In genomic region chr3:105763674-105764036, GRCh38 we compare ENCODE assay signal across 23 cellular contexts.
A peak's percentile ranks its signal among the peaks of the same experiment; 100 is the strongest.
DNase-seq lines count a peak whose midpoint lies in the region; ATAC-seq lines count a peak whose summit lies in the region.
"Had no signal": no experiment of that assay in that cellular context is flagged by ENCODE, and none has a peak within 500 bp of the region (broad histone marks: within the 10 kb centered on the region; RNA-seq: fewer than 3 reads in every experiment).

No MANE protein-coding gene starts in this region.

- CTCF ChIA-PET in activated naive CD4-positive, alpha-beta T cell treated with anti-CD3 and anti-CD28 coated beads for 36 hours (lab: Charles Lee): no interaction called here

- peaks cover 62% of the 10 kb centered on the region for H3K4me1 Mint-ChIP-seq in activated naive CD4-positive, alpha-beta T cell treated with anti-CD3 and anti-CD28 coated beads for 36 hours (ENCODE audit: low read depth)
- peaks cover 72% of the 10 kb centered on the region for H3K4me1 Mint-ChIP-seq in activated naive CD8-positive, alpha-beta T cell treated with anti-CD3 and anti-CD28 coated beads for 36 hours
- peaks cover 69% of the 10 kb centered on the region for H3K4me1 Mint-ChIP-seq in stimulated activated effector memory CD8-positive, alpha-beta T cell treated with anti-CD3 and anti-CD28 coated beads, Interleukin-12 subunit alpha, Interleukin-12 subunit beta, amount 100 ng/mL, for 72 hours
- H3K4me1 Mint-ChIP-seq: endodermal cell, neural progenitor cell had no signal

- H3K4me3 Mint-ChIP-seq in activated naive CD4-positive, alpha-beta T cell treated with anti-CD3 and anti-CD28 coated beads for 36 hours: no peak overlapping the region
- H3K4me3 Mint-ChIP-seq in activated naive CD8-positive, alpha-beta T cell treated with anti-CD3 and anti-CD28 coated beads for 36 hours: no peak overlapping the region
- H3K4me3 Mint-ChIP-seq in stimulated activated effector memory CD8-positive, alpha-beta T cell treated with anti-CD3 and anti-CD28 coated beads, Interleukin-12 subunit alpha, Interleukin-12 subunit beta, amount 100 ng/mL, for 72 hours: no peak overlapping the region
- H3K4me3 Mint-ChIP-seq: endodermal cell, HFFc6, neural progenitor cell had no signal

- intact Hi-C loops in activated naive CD4-positive, alpha-beta T cell treated with anti-CD3 and anti-CD28 coated beads for 36 hours (cut with micrococcal nuclease): loop anchor here (1.0 kb wide), 2 partner anchors 10 to 11 kb away; no protein-coding TSS in a partner anchor

- no peaks in the 10 kb centered on the region for H3K27me3 Mint-ChIP-seq in activated naive CD4-positive, alpha-beta T cell treated with anti-CD3 and anti-CD28 coated beads for 36 hours (ENCODE audit: low read depth)
- no peaks in the 10 kb centered on the region for H3K27me3 Mint-ChIP-seq in activated naive CD8-positive, alpha-beta T cell treated with anti-CD3 and anti-CD28 coated beads for 36 hours

- peaks cover 56% of the 10 kb centered on the region for H3K36me3 Mint-ChIP-seq in activated naive CD4-positive, alpha-beta T cell treated with anti-CD3 and anti-CD28 coated beads for 36 hours (ENCODE audit: low read depth)
- H3K36me3 Mint-ChIP-seq in activated naive CD8-positive, alpha-beta T cell treated with anti-CD3 and anti-CD28 coated beads for 36 hours: peaks cover 81% of the 10 kb centered on the region
- peaks cover 97% of the 10 kb centered on the region for H3K36me3 Mint-ChIP-seq in stimulated activated effector memory CD8-positive, alpha-beta T cell treated with anti-CD3 and anti-CD28 coated beads, Interleukin-12 subunit alpha, Interleukin-12 subunit beta, amount 100 ng/mL, for 72 hours

- H3K27ac Mint-ChIP-seq in activated naive CD4-positive, alpha-beta T cell treated with anti-CD3 and anti-CD28 coated beads for 36 hours: peak overlapping the region; percentile 9
- H3K27ac Mint-ChIP-seq in activated naive CD8-positive, alpha-beta T cell treated with anti-CD3 and anti-CD28 coated beads for 36 hours: peak overlapping the region; percentile 88
- H3K27ac Mint-ChIP-seq in stimulated activated effector memory CD8-positive, alpha-beta T cell treated with anti-CD3 and anti-CD28 coated beads, Interleukin-12 subunit alpha, Interleukin-12 subunit beta, amount 100 ng/mL, for 72 hours: peak overlapping the region; percentile 3
- H3K27ac Mint-ChIP-seq: endodermal cell, HFFc6, neural progenitor cell had no signal

- DNase-seq in activated naive CD4-positive, alpha-beta T cell treated with anti-CD3 and anti-CD28 coated beads for 36 hours: no peak
- DNase-seq in activated naive CD4-positive, alpha-beta T cell (lab: John Stamatoyannopoulos, UW): no peak
- no peak for DNase-seq in activated naive CD8-positive, alpha-beta T cell treated with anti-CD3 and anti-CD28 coated beads for 36 hours
- no peak for DNase-seq in stimulated activated effector memory CD8-positive, alpha-beta T cell treated with anti-CD3 and anti-CD28 coated beads, Interleukin-12 subunit alpha, Interleukin-12 subunit beta, amount 100 ng/mL, for 72 hours (ENCODE audit: low spot score in 2 of 2)
- DNase-seq in DMS53 treated with DMSO at 0.1 percent for 48 hours (lab: John Stamatoyannopoulos, UW; ENCODE audit: unreplicated experiment): no peak
- DNase-seq in retina: no peak
- DNase-seq: caudate nucleus; endodermal cell; foreskin fibroblast; GOT3; heart left ventricle; HFFc6; MV-4-11; NCI-H146; NCI-H446 treated with DMSO at 0.1 percent for 48 hours; OCI-M1; posterior cingulate gyrus; right lobe of liver; stimulated activated CD4-positive, alpha-beta T cell treated with anti-CD3 and anti-CD28 coated beads, Interleukin-2, amount 100 ng/mL, for 48 hours; upper lobe of left lung had no signal

- H3K9me3 Mint-ChIP-seq in activated naive CD4-positive, alpha-beta T cell treated with anti-CD3 and anti-CD28 coated beads for 36 hours: peaks cover 27% of the 10 kb centered on the region
- peaks cover 41% of the 10 kb centered on the region for H3K9me3 Mint-ChIP-seq in activated naive CD8-positive, alpha-beta T cell treated with anti-CD3 and anti-CD28 coated beads for 36 hours
- H3K9me3 Mint-ChIP-seq in stimulated activated effector memory CD8-positive, alpha-beta T cell treated with anti-CD3 and anti-CD28 coated beads, Interleukin-12 subunit alpha, Interleukin-12 subunit beta, amount 100 ng/mL, for 72 hours: peaks cover 9% of the 10 kb centered on the region

- ATAC-seq in HG02610 (IDR thresholded peaks at IDR 0.05; ENCODE audit: unreplicated experiment): peak; percentile 22
- ATAC-seq in stimulated activated effector memory CD8-positive, alpha-beta T cell treated with anti-CD3 and anti-CD28 coated beads, Interleukin-12 subunit alpha, Interleukin-12 subunit beta, amount 100 ng/mL, for 72 hours: peak; percentile 44
- ATAC-seq: esophagus mucosa, right lobe of liver had no signal

Comparison
In these comparisons a context has a peak if more than half of its experiments do, and no peak if none do; other contexts are left out.
1. H3K27ac Mint-ChIP-seq: peak in every context shown above with its lines; median percentile 88 in activated naive CD8-positive, alpha-beta T cell treated with anti-CD3 and anti-CD28 coated beads for 36 hours; 9 in activated naive CD4-positive, alpha-beta T cell treated with anti-CD3 and anti-CD28 coated beads for 36 hours; 3 in stimulated activated effector memory CD8-positive, alpha-beta T cell treated with anti-CD3 and anti-CD28 coated beads, Interleukin-12 subunit alpha, Interleukin-12 subunit beta, amount 100 ng/mL, for 72 hours.